ENCODE assay signal across 21 cellular contexts in the genomic region with DNA sequence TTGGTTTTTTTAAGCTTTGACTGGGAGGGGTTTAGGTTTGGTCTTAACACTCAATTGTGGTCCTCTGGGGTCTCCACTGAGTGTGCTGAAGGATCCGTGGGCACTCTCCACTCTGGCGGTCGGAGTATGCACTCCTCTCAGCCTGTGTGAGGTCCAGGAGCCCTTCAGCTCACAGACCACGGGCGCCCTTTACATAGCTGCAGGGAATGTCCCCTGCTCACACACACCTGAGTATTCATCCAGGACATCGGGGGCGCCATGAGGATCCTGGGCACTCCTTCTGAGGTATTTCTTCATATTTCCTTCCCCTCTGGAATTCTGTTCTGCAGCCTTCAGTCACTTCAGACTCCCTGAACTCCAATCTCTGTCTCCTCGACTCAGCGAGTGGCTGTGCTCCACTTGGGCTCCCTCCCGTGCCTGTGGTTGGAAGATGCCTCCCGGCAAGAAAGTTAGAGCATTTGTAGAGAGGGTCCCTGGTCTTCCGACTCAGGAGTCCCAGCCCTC.
"Had no signal": no experiment of that assay in that cellular context is flagged by ENCODE, and none has a peak within 500 bp of the region (broad histone marks: within the 10 kb centered on the region; RNA-seq: fewer than 3 reads in every experiment).

No MANE protein-coding gene starts in this region.

- ATAC-seq: activated CD8-positive, alpha-beta memory T cell treated with anti-CD3 and anti-CD28 coated beads, Interleukin-2, amount 10 ng/mL, durations not matched to agents 7 days and 5 days; activated CD8-positive, alpha-beta T cell treated with anti-CD3 and anti-CD28 coated beads for 36 hours; activated naive CD4-positive, alpha-beta T cell treated with anti-CD3 and anti-CD28 coated beads, Interleukin-2, amount 50 U/mL, for 72 hours; effector memory CD8-positive, alpha-beta T cell; gastrocnemius medialis; left lung; natural killer cell; psoas muscle; SK-N-SH treated with all-trans-retinoic acid at 6 μM for 48 hours; T-cell had no signal

- DNase-seq: activated CD4-positive, alpha-beta T cell treated with anti-CD3 and anti-CD28 coated beads for 48 hours; activated CD8-positive, alpha-beta memory T cell treated with anti-CD3 and anti-CD28 coated beads, Interleukin-2, amount 10 ng/mL, durations not matched to agents 7 days and 5 days; activated CD8-positive, alpha-beta T cell treated with anti-CD3 and anti-CD28 coated beads for 36 hours; colonic mucosa; dorsolateral prefrontal cortex; effector memory CD8-positive, alpha-beta T cell; gastrocnemius medialis; left lung; midbrain; natural killer cell; psoas muscle; stimulated activated CD4-positive, alpha-beta T cell treated with anti-CD3 and anti-CD28 coated beads, Interleukin-12 subunit alpha, Interleukin-12 subunit beta, amount 100 ng/mL, for 4 hours; stimulated activated CD4-positive, alpha-beta T cell treated with anti-CD3 and anti-CD28 coated beads, Interleukin-4, amount 100 ng/mL, for 4 hours; substantia nigra; tibial artery had no signal

- H3K27ac Mint-ChIP-seq: activated CD8-positive, alpha-beta memory T cell treated with anti-CD3 and anti-CD28 coated beads, Interleukin-2, amount 10 ng/mL, durations not matched to agents 7 days and 5 days; activated CD8-positive, alpha-beta T cell treated with anti-CD3 and anti-CD28 coated beads for 36 hours; activated naive CD4-positive, alpha-beta T cell treated with anti-CD3 and anti-CD28 coated beads, Interleukin-2, amount 50 U/mL, for 72 hours; activated T-helper 1 cell treated with anti-CD3 and anti-CD28 coated beads, Interleukin-12 subunit alpha, Interleukin-12 subunit beta, Interleukin-2, Interleukin-4 antibody, amounts not matched to agents 30 ng/mL and 10 ng/mL and 1 ng/mL, durations not matched to agents 14 hours and 24 hours and 36 hours; effector memory CD8-positive, alpha-beta T cell; natural killer cell; stimulated activated naive CD8-positive, alpha-beta T cell treated with anti-CD3 and anti-CD28 coated beads, Interleukin-15, Interleukin-2, amounts not matched to agents 100 ng/mL and 50 ng/mL, for 24 hours; T-cell had no signal

- H3K36me3 Mint-ChIP-seq: natural killer cell, T-cell had no signal

- H3K27me3 Mint-ChIP-seq: activated CD8-positive, alpha-beta memory T cell treated with anti-CD3 and anti-CD28 coated beads, Interleukin-2, amount 10 ng/mL, durations not matched to agents 7 days and 5 days; activated CD8-positive, alpha-beta T cell treated with anti-CD3 and anti-CD28 coated beads for 36 hours; central memory CD8-positive, alpha-beta T cell; effector memory CD8-positive, alpha-beta T cell; stimulated activated naive CD8-positive, alpha-beta T cell treated with anti-CD3 and anti-CD28 coated beads, Interleukin-15, Interleukin-2, amounts not matched to agents 100 ng/mL and 50 ng/mL, for 24 hours; T-cell had no signal

- H3K4me1 Mint-ChIP-seq: central memory CD8-positive, alpha-beta T cell; natural killer cell; T-cell had no signal

- H3K9me3 Mint-ChIP-seq: activated CD8-positive, alpha-beta T cell treated with anti-CD3 and anti-CD28 coated beads for 36 hours; activated naive CD4-positive, alpha-beta T cell treated with anti-CD3 and anti-CD28 coated beads, Interleukin-2, amount 50 U/mL, for 72 hours; activated T-helper 1 cell treated with anti-CD3 and anti-CD28 coated beads, Interleukin-12 subunit alpha, Interleukin-12 subunit beta, Interleukin-2, Interleukin-4 antibody, amounts not matched to agents 30 ng/mL and 10 ng/mL and 1 ng/mL, durations not matched to agents 14 hours and 24 hours and 36 hours; central memory CD8-positive, alpha-beta T cell; effector memory CD8-positive, alpha-beta T cell; natural killer cell; stimulated activated naive CD8-positive, alpha-beta T cell treated with anti-CD3 and anti-CD28 coated beads, Interleukin-15, Interleukin-2, amounts not matched to agents 100 ng/mL and 50 ng/mL, for 24 hours; T-cell had no signal

- H3K4me3 Mint-ChIP-seq: activated CD8-positive, alpha-beta memory T cell treated with anti-CD3 and anti-CD28 coated beads, Interleukin-2, amount 10 ng/mL, durations not matched to agents 7 days and 5 days; activated CD8-positive, alpha-beta T cell treated with anti-CD3 and anti-CD28 coated beads for 36 hours; activated T-helper 1 cell treated with anti-CD3 and anti-CD28 coated beads, Interleukin-12 subunit alpha, Interleukin-12 subunit beta, Interleukin-2, Interleukin-4 antibody, amounts not matched to agents 30 ng/mL and 10 ng/mL and 1 ng/mL, durations not matched to agents 14 hours and 24 hours and 36 hours; central memory CD8-positive, alpha-beta T cell; effector memory CD8-positive, alpha-beta T cell; natural killer cell; stimulated activated naive CD8-positive, alpha-beta T cell treated with anti-CD3 and anti-CD28 coated beads, Interleukin-15, Interleukin-2, amounts not matched to agents 100 ng/mL and 50 ng/mL, for 24 hours; T-cell had no signal
